Comparison of ENCODE assay signal across 18 cellular contexts in genomic region chrX:153827903-153828302, GRCh38. TPM values are rescaled to one million over a fixed set of nuclear protein-coding genes. Genes with fewer than 3 reads are reported as not detected.
DNase-seq lines count a peak whose midpoint lies in the region; ATAC-seq, FAIRE-seq and TF ChIP-seq lines count a peak whose summit lies in the region.
"Had no signal": no experiment of that assay in that cellular context is flagged by ENCODE, and none has a peak within 500 bp of the region (broad histone marks: within the 10 kb centered on the region; RNA-seq: fewer than 3 reads in every experiment).

No MANE protein-coding gene starts in this region.

- no peaks in the 10 kb centered on the region for H3K36me3 Mint-ChIP-seq in activated naive CD4-positive, alpha-beta T cell treated with anti-CD3 and anti-CD28 coated beads, Interleukin-2, amount 50 U/mL, for 24 hours
- no peaks in the 10 kb centered on the region for H3K36me3 Mint-ChIP-seq in activated naive CD4-positive, alpha-beta T cell treated with anti-CD3 and anti-CD28 coated beads, Interleukin-2, amount 50 U/mL, for 72 hours
- no peaks in the 10 kb centered on the region for H3K36me3 Mint-ChIP-seq in naive thymus-derived CD8-positive, alpha-beta T cell
- H3K36me3 Mint-ChIP-seq: CD8-positive, alpha-beta T cell had no signal

- CTCF ChIA-PET in H1 (lab: Charles Lee; ENCODE audit: partially characterized antibody) = interaction anchor here (0.9 to 1.8 kb wide), 4 partner anchors 9 to 98 kb away, joined by 4 to 6 read pairs (median 4); partner anchors contain the start of gene ARHGAP4

- peaks cover 16% of the 10 kb centered on the region for H3K4me1 Mint-ChIP-seq in activated naive CD4-positive, alpha-beta T cell treated with anti-CD3 and anti-CD28 coated beads, Interleukin-2, amount 50 U/mL, for 24 hours
- peaks cover 4 to 27% (median 18%) of the 10 kb centered on the region in 4 donors for H3K4me1 Mint-ChIP-seq in naive thymus-derived CD8-positive, alpha-beta T cell

- no peak overlapping the region for H3K23ac ChIP-seq in H1 (ENCODE audit: insufficient read length)

- no peaks in the 10 kb centered on the region; the same call in 1 of the 2 replicates for H3K79me1 ChIP-seq in H1 (ENCODE audit: low read depth, low read length)

- H3K56ac ChIP-seq in H1 (replicated peaks; ENCODE audit: insufficient read length, low read depth, low read length) = no peak overlapping the region

- H4K20me1 ChIP-seq in H1 (replicated peaks in 1 of 2; ENCODE audit: control insufficient read depth in 1 of 2, insufficient read depth in 2 of 2, low read length in 2 of 2) = peaks cover 0 to 2% of the 10 kb centered on the region in 2 experiments

- WGBS in H1 (ENCODE audit: extremely low coverage in 1 of 2, insufficient coverage in 1 of 2, insufficient read length in 1 of 2, insufficient replicate concordance in 2 of 2, low coverage in 1 of 2, low lambda C conversion rate in 2 of 2, missing lambda C conversion rate in 1 of 2), 2 experiments = 45% methylated on average over 7 of the region's 9 CpGs; no CpG with 5 or more reads in 1 of the 2 experiments

- H3K4me1 ChIP-seq in H1 (replicated peaks in 1 of 4; ENCODE audit: control insufficient read depth in 3 of 4, insufficient read depth in 4 of 4, low read length in 3 of 4) (peaks cover 6 to 22% (median 14%) of the 10 kb centered on the region in 4 experiments; a peak in 6 of 7 replicates), uterus (no peaks in the 10 kb centered on the region)

- peak overlapping the region; percentile 49 for H4K91ac ChIP-seq in H1 (replicated peaks; ENCODE audit: insufficient read length, low read length)

- no peaks in the 10 kb centered on the region for H3K27me3 Mint-ChIP-seq in activated naive CD4-positive, alpha-beta T cell treated with anti-CD3 and anti-CD28 coated beads, Interleukin-2, amount 50 U/mL, for 24 hours
- H3K27me3 Mint-ChIP-seq in naive thymus-derived CD8-positive, alpha-beta T cell = peaks cover 0 to 11% (median 0%) of the 10 kb centered on the region in 5 donors

- H4K5ac ChIP-seq in H1 (ENCODE audit: insufficient read length, low read depth, low read length) = no peak overlapping the region

- no peak for FAIRE-seq in H1 (lab: Jason Lieb, UNC)
- FAIRE-seq: A204.1, HepG2 had no signal

- peak overlapping the region in 2 of 4 experiments; percentile 32 to 41; a peak in 3 of 7 replicates for H3K9ac ChIP-seq in H1 (replicated peaks in 1 of 4; ENCODE audit: extremely low read depth in 1 of 4, low read depth in 3 of 4, low read length in 3 of 4)

- no peak overlapping the region for H2BK20ac ChIP-seq in H1 (ENCODE audit: low read length)

- peak overlapping the region; percentile 90; the same call in 1 of the 2 replicates for H3K18ac ChIP-seq in H1 (ENCODE audit: extremely low read depth, low read length)

- H2AFZ ChIP-seq in H1 (ENCODE audit: low read length) = no peak overlapping the region

- H3K4me3 Mint-ChIP-seq in activated naive CD4-positive, alpha-beta T cell treated with anti-CD3 and anti-CD28 coated beads, Interleukin-2, amount 50 U/mL, for 24 hours = peak overlapping the region; percentile 19
- peak overlapping the region in 6 of 10 donors; percentile 7 to 57 (median 36) for H3K4me3 Mint-ChIP-seq in naive thymus-derived CD8-positive, alpha-beta T cell

- H3K4me3 ChIP-seq in H1 (ENCODE audit: extremely low read depth in 1 of 4, insufficient read depth in 2 of 4, low read depth in 3 of 4, low read length in 4 of 4) (peak overlapping the region; percentile 26 to 78 (median 54); a peak in 6 of 8 replicates), uterus (peak overlapping the region in 1 of 2 donors; percentile 37)
- H3K4me3 ChIP-seq: left lung had no signal

- no peaks in the 10 kb centered on the region for H3K9me3 Mint-ChIP-seq in activated naive CD4-positive, alpha-beta T cell treated with anti-CD3 and anti-CD28 coated beads, Interleukin-2, amount 50 U/mL, for 24 hours
- no peaks in the 10 kb centered on the region for H3K9me3 Mint-ChIP-seq in activated naive CD4-positive, alpha-beta T cell treated with anti-CD3 and anti-CD28 coated beads, Interleukin-2, amount 50 U/mL, for 72 hours
- no peaks in the 10 kb centered on the region for H3K9me3 Mint-ChIP-seq in naive thymus-derived CD8-positive, alpha-beta T cell
- H3K9me3 Mint-ChIP-seq: CD8-positive, alpha-beta T cell had no signal

- POLR2A ChIA-PET in H1 (lab: Charles Lee; ENCODE audit: partially characterized antibody) = interaction anchor here (0.7 to 3.6 kb wide), 6 partner anchors 9 to 117 kb away, joined by 3 to 23 read pairs (median 4); partner anchors contain the start of gene RENBP
- POLR2A ChIA-PET in naive thymus-derived CD8-positive, alpha-beta T cell (lab: Charles Lee) = no interaction called here

- TF ChIP-seq POLR2A in H1 (IDR thresholded peaks at IDR 0.05; ENCODE audit: control extremely low read depth in 1 of 2, low read depth in 2 of 2, low read length in 2 of 2) (no peak), uterus (IDR thresholded peaks at IDR 0.05) (no peak)

- ATAC-seq in activated naive CD4-positive, alpha-beta T cell treated with anti-CD3 and anti-CD28 coated beads, Interleukin-2, amount 50 U/mL, for 72 hours = no peak
- no peak for ATAC-seq in naive thymus-derived CD8-positive, alpha-beta T cell
- no peak for ATAC-seq in HG03039 (IDR thresholded peaks at IDR 0.05; ENCODE audit: unreplicated experiment)
- ATAC-seq: CD8-positive, alpha-beta T cell; left lung had no signal

- H2BK5ac ChIP-seq in H1 (ENCODE audit: low read depth, low read length) = peak overlapping the region; percentile 87; the same call in 1 of the 2 replicates

- H3K27ac Mint-ChIP-seq in activated naive CD4-positive, alpha-beta T cell treated with anti-CD3 and anti-CD28 coated beads, Interleukin-2, amount 50 U/mL, for 24 hours = peak overlapping the region; percentile 2
- no peak overlapping the region for H3K27ac Mint-ChIP-seq in activated naive CD4-positive, alpha-beta T cell treated with anti-CD3 and anti-CD28 coated beads, Interleukin-2, amount 50 U/mL, for 72 hours
- peak overlapping the region in 3 of 10 donors; percentile 8 to 70 (median 53) for H3K27ac Mint-ChIP-seq in naive thymus-derived CD8-positive, alpha-beta T cell
- H3K27ac Mint-ChIP-seq: CD8-positive, alpha-beta T cell had no signal

- no peak overlapping the region for H3K14ac ChIP-seq in H1 (ENCODE audit: insufficient read length)

- H3K4me2 ChIP-seq in H1 (ENCODE audit: insufficient read depth in 1 of 2, low read depth in 2 of 2, low read length in 2 of 2) = peak overlapping the region; percentile 61 to 72

- no peak for TF ChIP-seq EP300 in H1 (IDR thresholded peaks at IDR 0.05; ENCODE audit: borderline replicate concordance in 1 of 2, low read depth in 2 of 2, low read length in 2 of 2)

- H3K23me2 ChIP-seq in H1 (ENCODE audit: low read depth, low read length) = no peaks in the 10 kb centered on the region

- no peaks in the 10 kb centered on the region; a peak in 1 of 8 replicates for H3K36me3 ChIP-seq in H1 (ENCODE audit: control insufficient read depth in 2 of 4, insufficient read depth in 4 of 4, low read length in 3 of 4)
- H3K36me3 ChIP-seq in uterus = no peaks in the 10 kb centered on the region
- H3K36me3 ChIP-seq: left lung, Peyer's patch had no signal

- H3K79me2 ChIP-seq in H1 (ENCODE audit: control insufficient read depth in 1 of 2, insufficient read depth in 2 of 2, low read length in 2 of 2) = peaks cover 23 to 59% of the 10 kb centered on the region in 2 experiments; a peak in 3 of 4 replicates

- peak overlapping the region; percentile 15 for H2BK120ac ChIP-seq in H1 (replicated peaks; ENCODE audit: low read depth, low read length)

- peak overlapping the region; percentile 75; the same call in 1 of the 2 replicates for H2AK5ac ChIP-seq in H1 (ENCODE audit: low read depth, low read length)

- no peak for DNase-seq in activated naive CD4-positive, alpha-beta T cell treated with anti-CD3 and anti-CD28 coated beads, Interleukin-2, amount 50 U/mL, for 72 hours (ENCODE audit: low spot score in 2 of 2)
- no peak for DNase-seq in H1 (ENCODE audit: low read depth in 1 of 2, low spot score in 2 of 2)
- DNase-seq in naive thymus-derived CD8-positive, alpha-beta T cell = no peak
- DNase-seq in uterus = peak in 1 of 2 donors; percentile 11
- DNase-seq in substantia nigra (lab: John Stamatoyannopoulos, UW) = no peak
- DNase-seq in GM03348 (ENCODE audit: low spot score) = no peak
- DNase-seq: activated effector memory CD4-positive, alpha-beta T cell treated with Interleukin-2 at 50 U/mL for 16 hours; CD8-positive, alpha-beta T cell; left lung; MM.1S; NCI-H2029; Peyer's patch had no signal

- no peak for TF ChIP-seq RAD21 in H1 (IDR thresholded peaks at IDR 0.05 in 1 of 2, conservative IDR thresholded peaks at IDR 0.05 in 1 of 2; ENCODE audit: low read depth in 2 of 2, low read length in 2 of 2)

- H3K27me3 ChIP-seq in H1 (replicated peaks in 1 of 4; ENCODE audit: control insufficient read depth in 3 of 4, extremely low read depth in 1 of 4, insufficient read depth in 3 of 4, low read length in 3 of 4) (peaks cover 0 to 6% (median 2%) of the 10 kb centered on the region in 4 experiments; a peak in 3 of 7 replicates), uterus (no peaks in the 10 kb centered on the region)
- H3K27me3 ChIP-seq: Peyer's patch had no signal

- no peak for TF ChIP-seq CTCF in H1 (IDR thresholded peaks at IDR 0.05; ENCODE audit: control extremely low read depth in 1 of 3, insufficient read depth in 1 of 3, low read depth in 1 of 3, low read length in 3 of 3)
- TF ChIP-seq CTCF in uterus (IDR thresholded peaks at IDR 0.05) = no peak

- H2BK15ac ChIP-seq in H1 (ENCODE audit: low read length) = no peak overlapping the region

- H2BK12ac ChIP-seq in H1 (ENCODE audit: low read depth, low read length) = no peak overlapping the region

- no peak overlapping the region; the same call in 1 of the 2 replicates for H3K27ac ChIP-seq in H1 (ENCODE audit: low read depth, low read length)
- H3K27ac ChIP-seq in uterus = peak overlapping the region; percentile 45 to 63
- H3K27ac ChIP-seq in substantia nigra (ENCODE audit: low read depth, low read length, poor library complexity, severe bottlenecking) = no peak overlapping the region
- H3K27ac ChIP-seq: left lung, Peyer's patch, VCaP had no signal

- no peak overlapping the region for H4K8ac ChIP-seq in H1 (ENCODE audit: extremely low read depth, insufficient read depth, low read length)

- H3K9me3 ChIP-seq in H1 (ENCODE audit: insufficient read depth in 2 of 2, low read depth in 1 of 2, low read length in 1 of 2) (no peaks in the 10 kb centered on the region), uterus (no peaks in the 10 kb centered on the region)
- H3K9me3 ChIP-seq: left lung had no signal

- intact Hi-C loops in uterus (cut with DNase I; ENCODE audit: low total_unique reads) = no loop called here

- H3K4ac ChIP-seq in H1 (replicated peaks; ENCODE audit: insufficient read length, low read depth, low read length) = no peak overlapping the region

RNA-seq across cellular contexts. Expression of gene PDZD4, which starts 2.4 kb away (rescaled TPM):
- 1 to 10 TPM; 1.2 to 2.5 TPM for total RNA-seq in activated naive CD4-positive, alpha-beta T cell treated with anti-CD3 and anti-CD28 coated beads, Interleukin-2, amount 50 U/mL, for 72 hours
- total RNA-seq in H1 (2021; fragmentation: NEBNext Ultra II Directional; extraction: Animal tissue kit (Norgen Biotek cat#: 25700)) = 169 and 174 TPM in 2 replicates
- 45.8 and 77.2 TPM in 2 replicates for polyA plus RNA-seq in H1 (2011; rRNA removed)
- polyA plus RNA-seq in H1 (2011; cell fraction: cytosol; rRNA removed) = 90.6 TPM
- polyA plus RNA-seq in H1 (2011; cell fraction: nucleus; rRNA removed) = 221 TPM
- 98.3 to 127 TPM (median 121 TPM) in 4 replicates for polyA plus RNA-seq in H1 (2012, experiment 1 of 2)
- 85.6 TPM for polyA plus RNA-seq in H1 (2012, experiment 2 of 2)
- polyA plus RNA-seq in H1 (2013, experiment 1 of 2) = 175 TPM
- polyA plus RNA-seq in H1 (2013, experiment 2 of 2) = 166 TPM
- 38.4 and 47.0 TPM in 2 replicates for polyA minus RNA-seq in H1 (2011; rRNA and poly(A)+ RNA removed)
- 51.6 TPM for polyA minus RNA-seq in H1 (2011; cell fraction: cytosol; rRNA and poly(A)+ RNA removed)
- polyA minus RNA-seq in H1 (2011; cell fraction: nucleus; rRNA and poly(A)+ RNA removed) = 37.1 TPM
- total RNA-seq in naive thymus-derived CD8-positive, alpha-beta T cell = under 1 TPM; 0.31 to 0.66 TPM
- 1 to 10 TPM in 1 of 3 donors, under 1 TPM in 1, not detected in 1; 0.41 to 1.5 TPM for polyA plus RNA-seq in naive thymus-derived CD8-positive, alpha-beta T cell
- total RNA-seq in uterus = 10 to 100 TPM in 3 of 4 donors, 1 to 10 TPM in 1; 2.6 to 21.3 (median 16.8) TPM
- total RNA-seq: HepG2 had no signal
- polyA plus RNA-seq: HepG2 had no signal

RNA-seq across cellular contexts. Expression of gene SSR4, which starts 33.4 kb away (rescaled TPM):
- total RNA-seq in activated naive CD4-positive, alpha-beta T cell treated with anti-CD3 and anti-CD28 coated beads, Interleukin-2, amount 50 U/mL, for 72 hours = 100 to 1,000 TPM; 142 to 156 TPM
- 161 and 168 TPM in 2 replicates for total RNA-seq in H1 (2021; fragmentation: NEBNext Ultra II Directional; extraction: Animal tissue kit (Norgen Biotek cat#: 25700))
- 642 and 734 TPM in 2 replicates for polyA plus RNA-seq in H1 (2011; rRNA removed)
- 365 TPM for polyA plus RNA-seq in H1 (2011; cell fraction: cytosol; rRNA removed)
- 398 TPM for polyA plus RNA-seq in H1 (2011; cell fraction: nucleus; rRNA removed)
- polyA plus RNA-seq in H1 (2012, experiment 1 of 2) = 175 to 309 TPM (median 297 TPM) in 4 replicates
- polyA plus RNA-seq in H1 (2012, experiment 2 of 2) = 443 TPM
- 365 TPM for polyA plus RNA-seq in H1 (2013, experiment 1 of 2)
- 421 TPM for polyA plus RNA-seq in H1 (2013, experiment 2 of 2)
- polyA minus RNA-seq in H1 (2011; rRNA and poly(A)+ RNA removed) = 125 and 128 TPM in 2 replicates
- polyA minus RNA-seq in H1 (2011; cell fraction: cytosol; rRNA and poly(A)+ RNA removed) = 271 TPM
- polyA minus RNA-seq in H1 (2011; cell fraction: nucleus; rRNA and poly(A)+ RNA removed) = 60.7 TPM
- total RNA-seq in naive thymus-derived CD8-positive, alpha-beta T cell = 100 to 1,000 TPM; 120 to 128 TPM
- 100 to 1,000 TPM; 389 to 522 (median 451) TPM for polyA plus RNA-seq in naive thymus-derived CD8-positive, alpha-beta T cell
- total RNA-seq in uterus = 100 to 1,000 TPM in 2 of 4 donors, 10 to 100 TPM in 2; 26.9 to 633 (median 103) TPM

RNA-seq across cellular contexts. Expression of gene IDH3G, which starts 33.7 kb away (rescaled TPM):
- 10 to 100 TPM; 60.8 to 81.7 TPM for total RNA-seq in activated naive CD4-positive, alpha-beta T cell treated with anti-CD3 and anti-CD28 coated beads, Interleukin-2, amount 50 U/mL, for 72 hours
- total RNA-seq in H1 (2021; fragmentation: NEBNext Ultra II Directional; extraction: Animal tissue kit (Norgen Biotek cat#: 25700)) = 36.1 and 39.4 TPM in 2 replicates
- 66.7 and 96.2 TPM in 2 replicates for polyA plus RNA-seq in H1 (2011; rRNA removed)
- 66.7 TPM for polyA plus RNA-seq in H1 (2011; cell fraction: cytosol; rRNA removed)
- 130 TPM for polyA plus RNA-seq in H1 (2011; cell fraction: nucleus; rRNA removed)
- polyA plus RNA-seq in H1 (2012, experiment 1 of 2) = 43.8 to 59.4 TPM (median 53.4 TPM) in 4 replicates
- polyA plus RNA-seq in H1 (2012, experiment 2 of 2) = 48.4 TPM
- polyA plus RNA-seq in H1 (2013, experiment 1 of 2) = 40.6 TPM
- 39.3 TPM for polyA plus RNA-seq in H1 (2013, experiment 2 of 2)
- polyA minus RNA-seq in H1 (2011; rRNA and poly(A)+ RNA removed) = 68.8 and 76.7 TPM in 2 replicates
- 34.0 TPM for polyA minus RNA-seq in H1 (2011; cell fraction: cytosol; rRNA and poly(A)+ RNA removed)
- 43.0 TPM for polyA minus RNA-seq in H1 (2011; cell fraction: nucleus; rRNA and poly(A)+ RNA removed)
- total RNA-seq in naive thymus-derived CD8-positive, alpha-beta T cell = 10 to 100 TPM; 47.7 to 51.2 TPM
- polyA plus RNA-seq in naive thymus-derived CD8-positive, alpha-beta T cell = 100 to 1,000 TPM in 2 of 3 donors, 10 to 100 TPM in 1; 71.9 to 109 (median 100) TPM
- total RNA-seq in uterus = 10 to 100 TPM; 48.4 to 88.5 (median 67.2) TPM

RNA-seq across cellular contexts. Expression of gene SRPK3, which starts 47.1 kb away (rescaled TPM):
- not detected for total RNA-seq in activated naive CD4-positive, alpha-beta T cell treated with anti-CD3 and anti-CD28 coated beads, Interleukin-2, amount 50 U/mL, for 72 hours
- total RNA-seq in H1 (2021; fragmentation: NEBNext Ultra II Directional; extraction: Animal tissue kit (Norgen Biotek cat#: 25700)) = not detected in 2 replicates
- not detected in 2 replicates for polyA plus RNA-seq in H1 (2011; rRNA removed)
- 0.01 TPM for polyA plus RNA-seq in H1 (2011; cell fraction: cytosol; rRNA removed)
- 0.30 TPM for polyA plus RNA-seq in H1 (2011; cell fraction: nucleus; rRNA removed)
- 0.30 to 0.56 TPM (median 0.49 TPM) in 4 replicates for polyA plus RNA-seq in H1 (2012, experiment 1 of 2)
- 0.09 TPM for polyA plus RNA-seq in H1 (2012, experiment 2 of 2)
- polyA plus RNA-seq in H1 (2013, experiment 1 of 2) = 0.06 TPM
- polyA plus RNA-seq in H1 (2013, experiment 2 of 2) = 0.04 TPM
- polyA minus RNA-seq in H1 (2011; rRNA and poly(A)+ RNA removed) = not detected in 2 replicates
- not detected for polyA minus RNA-seq in H1 (2011; cell fraction: cytosol; rRNA and poly(A)+ RNA removed)
- polyA minus RNA-seq in H1 (2011; cell fraction: nucleus; rRNA and poly(A)+ RNA removed) = not detected
- total RNA-seq in naive thymus-derived CD8-positive, alpha-beta T cell = not detected
- polyA plus RNA-seq in naive thymus-derived CD8-positive, alpha-beta T cell = not detected
- 10 to 100 TPM in 1 of 4 donors, 1 to 10 TPM in 2, under 1 TPM in 1; 0.76 to 13.8 (median 5.5) TPM for total RNA-seq in uterus
- total RNA-seq: activated CD8-positive, alpha-beta memory T cell treated with anti-CD3 and anti-CD28 coated beads for 36 hours; CD8-positive, alpha-beta T cell had no signal

RNA-seq across cellular contexts. Expression of gene L1CAM, which starts 58.1 kb away (rescaled TPM):
- 1 to 10 TPM; 1.1 to 1.8 TPM for total RNA-seq in activated naive CD4-positive, alpha-beta T cell treated with anti-CD3 and anti-CD28 coated beads, Interleukin-2, amount 50 U/mL, for 72 hours
- 38.7 and 43.0 TPM in 2 replicates for total RNA-seq in H1 (2021; fragmentation: NEBNext Ultra II Directional; extraction: Animal tissue kit (Norgen Biotek cat#: 25700))
- polyA plus RNA-seq in H1 (2011; rRNA removed) = 11.0 and 16.4 TPM in 2 replicates
- polyA plus RNA-seq in H1 (2011; cell fraction: cytosol; rRNA removed) = 9.1 TPM
- polyA plus RNA-seq in H1 (2011; cell fraction: nucleus; rRNA removed) = 32.6 TPM
- 22.4 to 29.0 TPM (median 26.2 TPM) in 4 replicates for polyA plus RNA-seq in H1 (2012, experiment 1 of 2)
- polyA plus RNA-seq in H1 (2012, experiment 2 of 2) = 15.9 TPM
- polyA plus RNA-seq in H1 (2013, experiment 1 of 2) = 54.0 TPM
- 46.2 TPM for polyA plus RNA-seq in H1 (2013, experiment 2 of 2)
- 13.0 and 18.6 TPM in 2 replicates for polyA minus RNA-seq in H1 (2011; rRNA and poly(A)+ RNA removed)
- 21.0 TPM for polyA minus RNA-seq in H1 (2011; cell fraction: cytosol; rRNA and poly(A)+ RNA removed)
- polyA minus RNA-seq in H1 (2011; cell fraction: nucleus; rRNA and poly(A)+ RNA removed) = 12.7 TPM
- total RNA-seq in naive thymus-derived CD8-positive, alpha-beta T cell = under 1 TPM; 0.16 to 0.23 TPM
- polyA plus RNA-seq in naive thymus-derived CD8-positive, alpha-beta T cell = not detected
- 1 to 10 TPM in 2 of 4 donors, under 1 TPM in 1, not detected in 1; 0.26 to 5.1 (median 2.8) TPM for total RNA-seq in uterus

Comparison
In these comparisons a context has a peak if more than half of its experiments do, and no peak if none do; other contexts are left out.
1. H3K27ac ChIP-seq: peak in uterus (2 of 2); none in H1 (single experiment) and substantia nigra (single experiment).